8 cellular contexts compared by ENCODE assay signal in genomic region chr1:31938184-31938975, GRCh38. TPM values are rescaled to one million over a fixed set of nuclear protein-coding genes. Genes with fewer than 3 reads are reported as not detected.
A peak's percentile ranks its signal among the peaks of the same experiment; 100 is the strongest.
DNase-seq lines count a peak whose midpoint lies in the region; ATAC-seq and TF ChIP-seq lines count a peak whose summit lies in the region.

PTP4A2 (minus strand) TSS chr1:31938368; CDS start chr1:31919065, 19,303 bp downstream.

- intact Hi-C loops in adrenal gland (cut with DNase I): no loop called here
- intact Hi-C loops in heart left ventricle (cut with DNase I): loop anchor here in 1 of 10 donors (2.0 kb wide), 1 partner anchor 26 kb away; no protein-coding TSS in a partner anchor

- H3K4me3 ChIP-seq in GM12875 (ENCODE audit: low read depth, low read length): peak within 1 kb of the TSS; percentile 94
- peak within 1 kb of the TSS; percentile 1 to 96 (median 55) for H3K4me3 ChIP-seq in adrenal gland
- peak within 1 kb of the TSS; percentile 19 to 92 (median 72) for H3K4me3 ChIP-seq in heart left ventricle
- H3K4me3 ChIP-seq in upper lobe of left lung: peak within 1 kb of the TSS; percentile 53 to 81 (median 72)

- TF ChIP-seq CTCF in GM12875 (IDR thresholded peaks at IDR 0.05; ENCODE audit: borderline replicate concordance, insufficient read depth, low read depth, low read length) (peak; percentile 83), adrenal gland (IDR thresholded peaks at IDR 0.05) (peak in 3 of 6 experiments; percentile 58 to 93 (median 88)), heart left ventricle (IDR thresholded peaks at IDR 0.05) (peak in 10 of 12 donors; percentile 32 to 85 (median 58)), upper lobe of left lung (IDR thresholded peaks at IDR 0.05) (peak; percentile 78 to 99 (median 98))

- WGBS in adrenal gland, 4 donors: 0 to 2% (median 1%) methylated on average over 8 to 82 of the region's 82 CpGs
- WGBS in heart left ventricle, 4 donors: 0 to 4% (median 1%) methylated on average over 13 to 82 of the region's 82 CpGs
- 0 to 3% methylated on average over 19 to 32 of the region's 82 CpGs for WGBS in upper lobe of left lung, 2 donors

- TF ChIP-seq POLR2A in adrenal gland (IDR thresholded peaks at IDR 0.05): peak; percentile 95 to 97
- TF ChIP-seq POLR2A in heart left ventricle (IDR thresholded peaks at IDR 0.05): peak in 1 of 2 donors; percentile 85
- TF ChIP-seq POLR2A in upper lobe of left lung (IDR thresholded peaks at IDR 0.05): peak in 3 of 4 donors; percentile 89 to 99 (median 96)

- peak within 1 kb of the TSS; percentile 85 to 100 (median 88) for H3K27ac ChIP-seq in adrenal gland
- H3K27ac ChIP-seq in heart left ventricle: peak within 1 kb of the TSS; percentile 68 to 100 (median 94)
- H3K27ac ChIP-seq in upper lobe of left lung: peak within 1 kb of the TSS; percentile 97 to 99 (median 98)

- ATAC-seq in HG02678 (IDR thresholded peaks at IDR 0.05; ENCODE audit: unreplicated experiment) (peak; percentile 83), heart left ventricle (peak; percentile 93 to 96 (median 94)), upper lobe of left lung (ENCODE audit: low FRiP score in 2 of 2) (peak; percentile 97)

- DNase-seq in NCI-H128 (lab: John Stamatoyannopoulos, UW; ENCODE audit: unreplicated experiment): peak; percentile 92
- DNase-seq in T follicular helper cell (ENCODE audit: low read depth): peak; percentile 66
- DNase-seq in adrenal gland: peak; percentile 94 to 96 (median 96)
- DNase-seq in heart left ventricle: peak; percentile 95 to 97 (median 97)
- DNase-seq in pons (ENCODE audit: low spot score): peak; percentile 96
- peak; percentile 97 to 98 for DNase-seq in upper lobe of left lung

- H3K27me3 ChIP-seq in adrenal gland (no peaks in the 10 kb centered on the region), heart left ventricle (no peaks in the 10 kb centered on the region), upper lobe of left lung (no peaks in the 10 kb centered on the region)

- H3K36me3 ChIP-seq in adrenal gland (replicated peaks in 1 of 2) (no peaks in the 10 kb centered on the region), heart left ventricle (no peaks in the 10 kb centered on the region), upper lobe of left lung (no peaks in the 10 kb centered on the region)

- no peaks in the 10 kb centered on the region for H3K9me3 ChIP-seq in adrenal gland (replicated peaks in 1 of 3)
- H3K9me3 ChIP-seq in heart left ventricle: no peaks in the 10 kb centered on the region
- no peaks in the 10 kb centered on the region for H3K9me3 ChIP-seq in upper lobe of left lung

- H3K4me1 ChIP-seq in adrenal gland (replicated peaks in 1 of 2): peaks cover 41 to 54% of the 10 kb centered on the region in 2 donors
- H3K4me1 ChIP-seq in heart left ventricle: peaks cover 6 to 83% (median 42%) of the 10 kb centered on the region in 12 donors
- H3K4me1 ChIP-seq in upper lobe of left lung: peaks cover 57 to 82% (median 73%) of the 10 kb centered on the region in 4 donors

- TF ChIP-seq EP300 in upper lobe of left lung (IDR thresholded peaks at IDR 0.05): peak in 1 of 4 donors; percentile 48

RNA-seq across cellular contexts. Expression of gene PTP4A2, which starts in this region (rescaled TPM):
- 100 to 1,000 TPM in 6 of 8 donors, 10 to 100 TPM in 2; 75.9 to 268 (median 185) TPM for total RNA-seq in adrenal gland
- polyA plus RNA-seq in adrenal gland: 100 to 1,000 TPM in 1 of 3 donors, 10 to 100 TPM in 2; 51.8 to 371 (median 56.2) TPM
- 100 to 1,000 TPM; 217 to 354 (median 242) TPM for total RNA-seq in heart left ventricle
- 100 to 1,000 TPM in 1 of 2 donors, 10 to 100 TPM in 1; 74.4 to 290 TPM for polyA plus RNA-seq in heart left ventricle
- total RNA-seq in upper lobe of left lung: 100 to 1,000 TPM in 4 of 6 donors, 10 to 100 TPM in 2; 71.6 to 279 (median 148) TPM

Comparison
In these comparisons a context has a peak if more than half of its experiments do, and no peak if none do; other contexts are left out.
1. Peak in every context shown above with its lines: DNase-seq, ATAC-seq, H3K4me3 ChIP-seq and H3K27ac ChIP-seq.